In genomic region chr2:97646977-97647376, GRCh38 we compare ENCODE assay signal across 9 cellular contexts. TPM values are rescaled to one million over a fixed set of nuclear protein-coding genes. Genes with fewer than 3 reads are reported as not detected.
DNase-seq lines count a peak whose midpoint lies in the region; ATAC-seq and TF ChIP-seq lines count a peak whose summit lies in the region.
"Had no signal": no experiment of that assay in that cellular context is flagged by ENCODE, and none has a peak within 500 bp of the region (broad histone marks: within the 10 kb centered on the region; RNA-seq: fewer than 3 reads in every experiment).

No MANE protein-coding gene starts in this region.

- ATAC-seq in HG02571 (IDR thresholded peaks at IDR 0.05; ENCODE audit: unreplicated experiment): no peak
- no peak for ATAC-seq in GM21381 (IDR thresholded peaks at IDR 0.05; ENCODE audit: unreplicated experiment)

- peak overlapping the region; percentile 91; the same call in 1 of the 2 replicates for H3K27ac ChIP-seq in BLaER1
- peak overlapping the region in 36 of 59 donors; percentile 16 to 99 (median 95) for H3K27ac ChIP-seq in dorsolateral prefrontal cortex
- no peak overlapping the region for H3K27ac ChIP-seq in neural cell (ENCODE audit: low read length)

- H3K9me2 ChIP-seq in Loucy (replicated peaks; ENCODE audit: low read depth, low read length): no peaks in the 10 kb centered on the region
- H3K9me2 ChIP-seq in neural cell (ENCODE audit: insufficient read depth, low read length): no peaks in the 10 kb centered on the region

- no peak for TF ChIP-seq EP300 in neural cell (conservative IDR thresholded peaks at IDR 0.05; ENCODE audit: poor library complexity, severe bottlenecking)

- H3K9ac ChIP-seq in BLaER1 (peak overlapping the region; percentile 95), Loucy (ENCODE audit: low read depth, low read length, poor library complexity, severe bottlenecking) (peak overlapping the region; percentile 95), neural cell (ENCODE audit: low read length) (no peak overlapping the region)

- TF ChIP-seq RAD21 in neural cell (conservative IDR thresholded peaks at IDR 0.05): no peak

- no peaks in the 10 kb centered on the region for H3K27me3 ChIP-seq in BLaER1
- no peaks in the 10 kb centered on the region for H3K27me3 ChIP-seq in Loucy (ENCODE audit: insufficient read depth, low read length, poor library complexity, severe bottlenecking)
- no peaks in the 10 kb centered on the region for H3K27me3 ChIP-seq in dorsolateral prefrontal cortex
- H3K27me3 ChIP-seq in neural cell (ENCODE audit: insufficient read depth, low read depth, low read length): no peaks in the 10 kb centered on the region

- H4K20me1 ChIP-seq in BLaER1: no peaks in the 10 kb centered on the region; the same call in 1 of the 2 replicates
- H4K20me1 ChIP-seq in Loucy (ENCODE audit: insufficient read depth, low read length, poor library complexity, severe bottlenecking): peaks cover 15% of the 10 kb centered on the region
- H4K20me1 ChIP-seq in neural cell (ENCODE audit: insufficient read depth): no peaks in the 10 kb centered on the region

- peak overlapping the region; percentile 90 for H3K4me3 ChIP-seq in BLaER1
- H3K4me3 ChIP-seq in Loucy (ENCODE audit: low read length, poor library complexity, severe bottlenecking): peak overlapping the region; percentile 80
- peak overlapping the region; percentile 65 to 100 (median 98) for H3K4me3 ChIP-seq in dorsolateral prefrontal cortex
- H3K4me3 ChIP-seq in neural cell (ENCODE audit: low read length): peak overlapping the region; percentile 89

- H3K36me3 ChIP-seq in BLaER1: peaks cover 47% of the 10 kb centered on the region
- peaks cover 16% of the 10 kb centered on the region; the same call in 1 of the 2 replicates for H3K36me3 ChIP-seq in Loucy (ENCODE audit: insufficient read depth, low read length)
- no peaks in the 10 kb centered on the region for H3K36me3 ChIP-seq in neural cell (ENCODE audit: insufficient read depth, low read length)

- no peak for DNase-seq in dorsolateral prefrontal cortex
- DNase-seq in AML-193 (lab: John Stamatoyannopoulos, UW): no peak
- DNase-seq in GM03348 (ENCODE audit: low spot score): no peak
- DNase-seq: NCI-H1105 had no signal

- H3K4me2 ChIP-seq in BLaER1 (peak overlapping the region; percentile 91), Loucy (ENCODE audit: low read depth, low read length, poor library complexity, severe bottlenecking) (peak overlapping the region; percentile 75), neural cell (ENCODE audit: low read length) (peak overlapping the region; percentile 49)

- TF ChIP-seq CTCF in Loucy (conservative IDR thresholded peaks at IDR 0.05; ENCODE audit: low read length): no peak
- no peak for TF ChIP-seq CTCF in dorsolateral prefrontal cortex (IDR thresholded peaks at IDR 0.05 in 54 of 56, conservative IDR thresholded peaks at IDR 0.05 in 2 of 56; ENCODE audit: low read depth in 1 of 56, partially characterized antibody in 56 of 56)
- no peak for TF ChIP-seq CTCF in neural cell (IDR thresholded peaks at IDR 0.05; ENCODE audit: poor library complexity, severe bottlenecking)

- no peaks in the 10 kb centered on the region for H3K9me3 ChIP-seq in BLaER1
- H3K9me3 ChIP-seq in Loucy (ENCODE audit: insufficient read depth, low read depth, low read length): no peaks in the 10 kb centered on the region
- no peaks in the 10 kb centered on the region for H3K9me3 ChIP-seq in neural cell (ENCODE audit: low read length)

- H3K4me1 ChIP-seq in BLaER1 (peaks cover 21% of the 10 kb centered on the region), Loucy (ENCODE audit: insufficient read depth, low read length, poor library complexity, severe bottlenecking) (peaks cover 20% of the 10 kb centered on the region)

- H2AFZ ChIP-seq in Loucy (ENCODE audit: low read length) (no peak overlapping the region), neural cell (ENCODE audit: low read depth, low read length) (no peak overlapping the region)

- H3F3A ChIP-seq in Loucy (ENCODE audit: low read depth): no peaks in the 10 kb centered on the region
- H3F3A ChIP-seq in neural cell (ENCODE audit: insufficient read depth, low read length, poor library complexity, severe bottlenecking): no peaks in the 10 kb centered on the region

- intact Hi-C loops in dorsolateral prefrontal cortex (cut with DNase I): loop anchor here (1.0 to 10.0 kb wide), 4 partner anchors 16 to 1582 kb away; no protein-coding TSS in a partner anchor

- peaks cover 27% of the 10 kb centered on the region for H3K79me2 ChIP-seq in Loucy (ENCODE audit: insufficient read depth, low read length)
- peaks cover 16% of the 10 kb centered on the region for H3K79me2 ChIP-seq in neural cell (replicated peaks; ENCODE audit: insufficient read depth, low read length)

TF ChIP-seq in neural cell, 6 proteins besides CTCF, POLR2A, EP300 and RAD21:
- TF ChIP-seq EZH2 (IDR thresholded peaks at IDR 0.05; ENCODE audit: borderline replicate concordance, insufficient read depth, low read length, poor library complexity, severe bottlenecking) (no peak), TAF1 (IDR thresholded peaks at IDR 0.05; ENCODE audit: low read depth) (no peak), MXI1 (conservative IDR thresholded peaks at IDR 0.05; ENCODE audit: poor library complexity, severe bottlenecking) (no peak), SMC3 (conservative IDR thresholded peaks at IDR 0.05; ENCODE audit: poor library complexity) (no peak), POLR2AphosphoS5 (IDR thresholded peaks at IDR 0.05) (no peak), REST (IDR thresholded peaks at IDR 0.05; ENCODE audit: borderline replicate concordance) (no peak)
TF ChIP-seq in neural cell: peak in this region for 0.

RNA-seq across cellular contexts. Expression of gene COX5B, which starts 1.1 kb away (rescaled TPM):
- total RNA-seq in dorsolateral prefrontal cortex: 100 to 1,000 TPM; 245 to 509 (median 381) TPM
- 616 and 636 TPM in 2 replicates for polyA plus RNA-seq in neural cell
- polyA minus RNA-seq in neural cell: 132 and 134 TPM in 2 replicates

RNA-seq across cellular contexts. Expression of gene ACTR1B, which starts 16.9 kb away (rescaled TPM):
- 100 to 1,000 TPM in 113 of 120 experiments, 10 to 100 TPM in 7; 72.4 to 175 (median 133) TPM for total RNA-seq in dorsolateral prefrontal cortex
- polyA plus RNA-seq in neural cell: 138 and 168 TPM in 2 replicates
- 55.0 and 61.4 TPM in 2 replicates for polyA minus RNA-seq in neural cell

RNA-seq across cellular contexts. Expression of gene C2orf92, which starts 22.5 kb away (rescaled TPM):
- total RNA-seq in dorsolateral prefrontal cortex: 10 to 100 TPM; 12.6 to 51.2 (median 25.2) TPM
- 10.7 and 13.3 TPM in 2 replicates for polyA plus RNA-seq in neural cell
- polyA minus RNA-seq in neural cell: 5.1 and 10.2 TPM in 2 replicates

RNA-seq across cellular contexts. Expression of gene ANKRD36B, which starts 57.3 kb away (rescaled TPM):
- 100 to 1,000 TPM in 50 of 120 experiments, 10 to 100 TPM in 70; 62.0 to 154 (median 97.6) TPM for total RNA-seq in dorsolateral prefrontal cortex
- polyA plus RNA-seq in neural cell: 63.5 and 166 TPM in 2 replicates
- 530 and 596 TPM in 2 replicates for polyA minus RNA-seq in neural cell
